Comparison of ENCODE assay signal across 9 cellular contexts in the genomic region with DNA sequence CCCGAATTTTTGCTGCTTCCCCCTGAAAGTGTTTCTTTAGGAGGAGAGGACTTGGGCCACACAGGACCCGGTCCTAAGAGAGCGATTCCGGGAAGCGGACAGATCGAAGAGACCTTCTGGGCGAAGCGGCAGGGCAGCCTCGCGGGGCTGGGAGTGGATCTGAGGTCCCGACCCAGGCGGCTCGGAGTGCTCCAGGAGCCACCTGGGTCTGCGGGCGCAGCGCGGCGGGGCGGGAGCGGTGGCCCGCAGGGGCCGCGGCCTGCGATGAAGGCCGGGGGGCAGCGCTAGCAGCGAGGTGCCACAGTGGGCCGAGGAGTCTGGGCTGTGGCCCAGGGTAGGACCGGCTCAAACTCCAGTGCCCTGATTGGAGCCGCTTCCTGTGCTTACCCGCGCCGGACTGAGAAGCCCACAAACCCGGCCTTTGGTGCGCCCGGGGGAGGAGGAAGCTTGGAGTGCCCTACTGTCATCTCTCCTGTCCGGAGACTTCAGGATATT. TPM values are rescaled to one million over a fixed set of nuclear protein-coding genes. Genes with fewer than 3 reads are reported as not detected.
DNase-seq lines count a peak whose midpoint lies in the region; ATAC-seq and TF ChIP-seq lines count a peak whose summit lies in the region.
"Had no signal": no experiment of that assay in that cellular context is flagged by ENCODE, and none has a peak within 500 bp of the region (broad histone marks: within the 10 kb centered on the region; RNA-seq: fewer than 3 reads in every experiment).

No MANE protein-coding gene starts in this region.

- no peak for DNase-seq in NT2/D1 (ENCODE audit: low read depth, low spot score)
- DNase-seq in mammary epithelial cell = no peak
- peak; percentile 6 for DNase-seq in kidney tubule cell (ENCODE audit: low spot score)
- no peak for DNase-seq in stimulated activated naive B cell treated with anti-CD40 and anti-IgM and Interleukin-4, amounts not matched to agents 10 μg/mL and 1 μg/mL and 100 μg/mL, for 72 hours
- DNase-seq: NK-92 treated with Interleukin-12 subunit alpha and Interleukin-12 subunit beta, amount 100 ng/mL, for 24 hours had no signal

- no peaks in the 10 kb centered on the region for H3K36me3 ChIP-seq in NT2/D1 (ENCODE audit: insufficient read depth, insufficient read length, low read length)
- no peaks in the 10 kb centered on the region for H3K36me3 ChIP-seq in mammary epithelial cell (ENCODE audit: insufficient read depth, low read length)

- no peak for TF ChIP-seq CTCF in mammary epithelial cell (conservative IDR thresholded peaks at IDR 0.05 in 1 of 2, IDR thresholded peaks at IDR 0.05 in 1 of 2; ENCODE audit: extremely low read depth in 1 of 2, insufficient read depth in 1 of 2, low read depth in 1 of 2, low read length in 2 of 2)

- H3K9ac ChIP-seq in NT2/D1 (ENCODE audit: insufficient read length, low read depth) (peak overlapping the region; percentile 91), mammary epithelial cell (ENCODE audit: insufficient read depth, low read length) (no peak overlapping the region)

- no peaks in the 10 kb centered on the region for H3K9me3 ChIP-seq in NT2/D1 (ENCODE audit: insufficient read depth, low read length)
- no peaks in the 10 kb centered on the region for H3K9me3 ChIP-seq in mammary epithelial cell (replicated peaks; ENCODE audit: insufficient read depth, low read length)

- H3K4me2 ChIP-seq in mammary epithelial cell (ENCODE audit: insufficient read depth, low read depth, low read length) = peak overlapping the region; percentile 97

- H3K4me3 Mint-ChIP-seq in stimulated activated naive B cell treated with anti-CD40 and anti-IgM and Interleukin-4, amounts not matched to agents 10 μg/mL and 1 μg/mL and 100 μg/mL, for 72 hours = peak overlapping the region; percentile 78 to 87

- intact Hi-C loops in mammary epithelial cell (cut with micrococcal nuclease) = no loop called here

- H3K36me3 Mint-ChIP-seq in stimulated activated naive B cell treated with anti-CD40 and anti-IgM and Interleukin-4, amounts not matched to agents 10 μg/mL and 1 μg/mL and 100 μg/mL, for 72 hours = no peaks in the 10 kb centered on the region

- peak overlapping the region; percentile 80 for H3K27ac Mint-ChIP-seq in stimulated activated naive B cell treated with anti-CD40 and anti-IgM and Interleukin-4, amounts not matched to agents 10 μg/mL and 1 μg/mL and 100 μg/mL, for 72 hours

- H3K9me3 Mint-ChIP-seq in stimulated activated naive B cell treated with anti-CD40 and anti-IgM and Interleukin-4, amounts not matched to agents 10 μg/mL and 1 μg/mL and 100 μg/mL, for 72 hours = no peaks in the 10 kb centered on the region

- no peak for ATAC-seq in stimulated activated naive B cell treated with anti-CD40 and anti-IgM and Interleukin-4, amounts not matched to agents 10 μg/mL and 1 μg/mL and 100 μg/mL, for 72 hours (replicated peaks)
- ATAC-seq in HG03469 (IDR thresholded peaks at IDR 0.05; ENCODE audit: unreplicated experiment) = no peak
- no peak for ATAC-seq in HG02759 (IDR thresholded peaks at IDR 0.05; ENCODE audit: unreplicated experiment)
- no peak for ATAC-seq in GM19467 (IDR thresholded peaks at IDR 0.05; ENCODE audit: unreplicated experiment)
- no peak for ATAC-seq in HG03108 (IDR thresholded peaks at IDR 0.05; ENCODE audit: unreplicated experiment)

- H3K79me2 ChIP-seq in mammary epithelial cell (ENCODE audit: insufficient read depth, low read length) = no peaks in the 10 kb centered on the region

- no peak overlapping the region for H3K27ac ChIP-seq in mammary epithelial cell (ENCODE audit: insufficient read depth, low read depth, low read length)

- in situ Hi-C loops in mammary epithelial cell (cut with MboI; ENCODE audit: low sequenced_read_pairs in 2 of 2) = loop anchor here (10.0 to 25.0 kb wide), 2 partner anchors 178 to 246 kb away; no protein-coding TSS in a partner anchor

- H3K27me3 ChIP-seq in NT2/D1 (ENCODE audit: insufficient read depth, insufficient read length) (peaks cover 11% of the 10 kb centered on the region), mammary epithelial cell (ENCODE audit: insufficient read depth, low read length) (peaks cover 11% of the 10 kb centered on the region)

- CTCF ChIA-PET in mammary epithelial cell (lab: Charles Lee; ENCODE audit: low non-redundant PET) = no interaction called here

- dilution Hi-C loops in mammary epithelial cell (cut with HindIII; ENCODE audit: low sequenced_read_pairs) = no loop called here

- H4K20me1 ChIP-seq in mammary epithelial cell (ENCODE audit: insufficient read depth, low read length) = no peaks in the 10 kb centered on the region

- WGBS in mammary epithelial cell (ENCODE audit: low coverage, missing lambda C conversion rate) = 9% methylated on average over 18 of the region's 37 CpGs

- H3K27me3 Mint-ChIP-seq in stimulated activated naive B cell treated with anti-CD40 and anti-IgM and Interleukin-4, amounts not matched to agents 10 μg/mL and 1 μg/mL and 100 μg/mL, for 72 hours = peaks cover 76 to 94% of the 10 kb centered on the region in 2 donors

- H3K4me1 Mint-ChIP-seq in stimulated activated naive B cell treated with anti-CD40 and anti-IgM and Interleukin-4, amounts not matched to agents 10 μg/mL and 1 μg/mL and 100 μg/mL, for 72 hours = peaks cover 13 to 23% of the 10 kb centered on the region in 2 donors

- H3K4me3 ChIP-seq in NT2/D1 (ENCODE audit: insufficient read length, low read depth) (peak overlapping the region; percentile 63), mammary epithelial cell (replicated peaks in 1 of 3; ENCODE audit: insufficient read depth in 1 of 3, low read depth in 2 of 3, low read length in 3 of 3) (peak overlapping the region in 1 of 3 experiments; percentile 1)

- peak overlapping the region; percentile 90 for H2AFZ ChIP-seq in mammary epithelial cell (ENCODE audit: low read depth, low read length)

- BruUV-seq in mammary epithelial cell (replicated peaks; lab: Mats Ljungman, UMichigan) = no TSS peak

- H3K4me1 ChIP-seq in NT2/D1 (ENCODE audit: insufficient read depth, insufficient read length) (peaks cover 3% of the 10 kb centered on the region), mammary epithelial cell (ENCODE audit: insufficient read depth, low read length) (peaks cover 12% of the 10 kb centered on the region)

RNA-seq across cellular contexts. Expression of a gene that starts 1.8 kb away (rescaled TPM):
- total RNA-seq in mammary epithelial cell = under 1 TPM; 0.16 to 0.33 TPM
- 0.10 TPM for polyA plus RNA-seq in mammary epithelial cell
- polyA minus RNA-seq in mammary epithelial cell = not detected

RNA-seq across cellular contexts. Expression of a gene that starts 55.0 kb away (rescaled TPM):
- total RNA-seq in mammary epithelial cell = 10 to 100 TPM; 15.0 to 17.5 TPM
- 25.6 TPM for polyA plus RNA-seq in mammary epithelial cell
- 0.31 TPM for polyA minus RNA-seq in mammary epithelial cell
